1 cellular context compared by ENCODE assay signal in genomic region chr6:52598123-52598823, GRCh38.
TF ChIP-seq lines count a peak whose summit lies in the region.

No MANE protein-coding gene starts in this region.

TF ChIP-seq in HepG2, 621 proteins besides CTCF, POLR2A, EP300 and RAD21 (continued from another document and continues in another):
- TF ChIP-seq TFDP2 (CRISPR knock-in tag; IDR thresholded peaks at IDR 0.05): peak; percentile 11; the same call in 1 of the 2 replicates
- TF ChIP-seq BORCS8-MEF2B (CRISPR knock-in tag; IDR thresholded peaks at IDR 0.05): peak; percentile 60
- no peak for TF ChIP-seq BCLAF1 (IDR thresholded peaks at IDR 0.05)
- peak; percentile 84 for TF ChIP-seq TGIF2 (CRISPR knock-in tag; IDR thresholded peaks at IDR 0.05)
- TF ChIP-seq ZNF30 (CRISPR knock-in tag; IDR thresholded peaks at IDR 0.05): no peak
- TF ChIP-seq SOX5 (CRISPR knock-in tag; IDR thresholded peaks at IDR 0.05; ENCODE audit: borderline replicate concordance): peak; percentile 81
- TF ChIP-seq SETDB1 (CRISPR knock-in tag; IDR thresholded peaks at IDR 0.05; ENCODE audit: borderline replicate concordance): no peak
- no peak for TF ChIP-seq IRF1 (CRISPR knock-in tag; IDR thresholded peaks at IDR 0.05; ENCODE audit: low read depth)
- no peak for TF ChIP-seq ZNF572 (CRISPR knock-in tag; IDR thresholded peaks at IDR 0.05)
- TF ChIP-seq ZFP37 (CRISPR knock-in tag; IDR thresholded peaks at IDR 0.05; ENCODE audit: borderline replicate concordance): peak; percentile 83; the same call in 1 of the 2 replicates
- 0 out of 2 replicates have a peak, but pooled peaks have one; percentile 72 for TF ChIP-seq ZNF513 (CRISPR knock-in tag; conservative IDR thresholded peaks at IDR 0.05)
- peak; percentile 29; the same call in 1 of the 2 replicates for TF ChIP-seq ZNF768 (CRISPR knock-in tag; IDR thresholded peaks at IDR 0.05)
- no peak for TF ChIP-seq ZNF678 (CRISPR knock-in tag; IDR thresholded peaks at IDR 0.05)
- TF ChIP-seq SNAPC2 (CRISPR knock-in tag; IDR thresholded peaks at IDR 0.05): peak; percentile 95; the same call in 1 of the 2 replicates
- peak; percentile 54; the same call in 1 of the 2 replicates for TF ChIP-seq ZNF607 (CRISPR knock-in tag; IDR thresholded peaks at IDR 0.05; ENCODE audit: borderline replicate concordance)
- peak; percentile 79 for TF ChIP-seq ZEB1 (IDR thresholded peaks at IDR 0.05; ENCODE audit: insufficient replicate concordance, low read depth)
- TF ChIP-seq KAT2B (IDR thresholded peaks at IDR 0.05; ENCODE audit: borderline replicate concordance, low read depth, low read length): no peak
- no peak for TF ChIP-seq PREB (CRISPR knock-in tag; IDR thresholded peaks at IDR 0.05)
- TF ChIP-seq ZBTB40 (IDR thresholded peaks at IDR 0.05): no peak
- no peak for TF ChIP-seq ZBTB40 (CRISPR knock-in tag; IDR thresholded peaks at IDR 0.05)
- no peak for TF ChIP-seq HDAC6 (IDR thresholded peaks at IDR 0.05; ENCODE audit: low read depth, low read length)
- TF ChIP-seq ZNF263 (CRISPR knock-in tag; IDR thresholded peaks at IDR 0.05): peak; percentile 67
- TF ChIP-seq SAP130 (CRISPR knock-in tag; IDR thresholded peaks at IDR 0.05; ENCODE audit: low read depth): peak; percentile 85
- no peak for TF ChIP-seq ZBTB1 (CRISPR knock-in tag; IDR thresholded peaks at IDR 0.05; ENCODE audit: borderline replicate concordance)
- TF ChIP-seq ZNF12 (CRISPR knock-in tag; IDR thresholded peaks at IDR 0.05): peak; percentile 48; the same call in 1 of the 2 replicates
- no peak for TF ChIP-seq KDM5B (CRISPR knock-in tag; IDR thresholded peaks at IDR 0.05; ENCODE audit: borderline replicate concordance)
- TF ChIP-seq ZMYM2 (CRISPR knock-in tag; IDR thresholded peaks at IDR 0.05): 0 out of 2 replicates have a peak, but pooled peaks have one; percentile 60
- peak; percentile 78 for TF ChIP-seq YY1 (IDR thresholded peaks at IDR 0.05; ENCODE audit: insufficient read depth, insufficient replicate concordance, low read depth, low read length)
- TF ChIP-seq PRDM15 (CRISPR knock-in tag; IDR thresholded peaks at IDR 0.05): peak; percentile 73
- TF ChIP-seq PAWR (CRISPR knock-in tag; IDR thresholded peaks at IDR 0.05; ENCODE audit: borderline replicate concordance): no peak
- TF ChIP-seq SMYD3 (CRISPR knock-in tag; IDR thresholded peaks at IDR 0.05): no peak
- no peak; the same call in 1 of the 2 replicates for TF ChIP-seq ZBTB46 (CRISPR knock-in tag; IDR thresholded peaks at IDR 0.05; ENCODE audit: borderline replicate concordance)
- TF ChIP-seq ZNF780A (CRISPR knock-in tag; IDR thresholded peaks at IDR 0.05): no peak; the same call in 1 of the 2 replicates
